17 cellular contexts compared by ENCODE assay signal in genomic region chr1:201769072-201769471, GRCh38. TPM values are rescaled to one million over a fixed set of nuclear protein-coding genes. Genes with fewer than 3 reads are reported as not detected.
A peak's percentile ranks its signal among the peaks of the same experiment; 100 is the strongest.
DNase-seq lines count a peak whose midpoint lies in the region; ATAC-seq and TF ChIP-seq lines count a peak whose summit lies in the region.
"Had no signal": no experiment of that assay in that cellular context is flagged by ENCODE, and none has a peak within 500 bp of the region (broad histone marks: within the 10 kb centered on the region; RNA-seq: fewer than 3 reads in every experiment).

No MANE protein-coding gene starts in this region.

- intact Hi-C loops in Right ventricle myocardium inferior (cut with DNase I): no loop called here
- intact Hi-C loops in cardiac septum (cut with DNase I): no loop called here
- intact Hi-C loops in dorsolateral prefrontal cortex (cut with DNase I): no loop called here
- intact Hi-C loops in tibial artery (cut with DNase I; ENCODE audit: low total_unique reads): no loop called here

- TF ChIP-seq CTCF in dorsolateral prefrontal cortex (IDR thresholded peaks at IDR 0.05 in 54 of 56, conservative IDR thresholded peaks at IDR 0.05 in 2 of 56; ENCODE audit: low read depth in 1 of 56, partially characterized antibody in 56 of 56) (no peak), tibial artery (IDR thresholded peaks at IDR 0.05) (no peak), GM23338 (conservative IDR thresholded peaks at IDR 0.05; ENCODE audit: low read depth in 2 of 2) (no peak)

- no peak overlapping the region for H2AFZ ChIP-seq in GM23338

- H3K4me3 ChIP-seq in dorsolateral prefrontal cortex (peak overlapping the region in 1 of 59 donors; percentile 16), tibial artery (no peak overlapping the region), GM23338 (no peak overlapping the region)

- peak; percentile 45 for ATAC-seq in Right ventricle myocardium inferior
- ATAC-seq in GM23338: no peak
- ATAC-seq: HCT116 had no signal

- peaks cover 14% of the 10 kb centered on the region; the same call in 1 of the 2 replicates for H3K79me2 ChIP-seq in GM23338 (replicated peaks; ENCODE audit: insufficient read depth)

- no peaks in the 10 kb centered on the region for H3K27me3 Mint-ChIP-seq in GM23338 (ENCODE audit: insufficient read depth, low read depth, poor library complexity)

- no peaks in the 10 kb centered on the region for H4K20me1 ChIP-seq in GM23338 (replicated peaks; ENCODE audit: insufficient read depth)

- peaks cover 25% of the 10 kb centered on the region; the same call in 2 of the 3 replicates for H3K36me3 Mint-ChIP-seq in GM23338 (ENCODE audit: low read depth)
- H3K36me3 Mint-ChIP-seq: CD4-positive, CD25-positive, alpha-beta regulatory T cell had no signal

- no peaks in the 10 kb centered on the region for H3K27me3 ChIP-seq in dorsolateral prefrontal cortex
- H3K27me3 ChIP-seq in layer of hippocampus (ENCODE audit: control insufficient read depth, insufficient read depth, low read length): no peaks in the 10 kb centered on the region
- no peaks in the 10 kb centered on the region for H3K27me3 ChIP-seq in tibial artery
- H3K27me3 ChIP-seq in GM23338 (ENCODE audit: insufficient read depth): no peaks in the 10 kb centered on the region

- H3K9me2 ChIP-seq in GM23338 (ENCODE audit: insufficient read depth): no peaks in the 10 kb centered on the region

- peaks cover 0 to 14% (median 0%) of the 10 kb centered on the region in 3 donors for H3K9me3 ChIP-seq in tibial artery

- no peak overlapping the region for H3K27ac Mint-ChIP-seq in GM23338
- H3K27ac Mint-ChIP-seq: CD4-positive, CD25-positive, alpha-beta regulatory T cell had no signal

- no peaks in the 10 kb centered on the region for H3K36me3 ChIP-seq in tibial artery
- no peaks in the 10 kb centered on the region; the same call in 1 of the 2 replicates for H3K36me3 ChIP-seq in GM23338 (ENCODE audit: insufficient read depth)

- DNase-seq in Right ventricle myocardium inferior (ENCODE audit: missing footprints) (no peak), cardiac septum (ENCODE audit: low spot score) (no peak), dorsolateral prefrontal cortex (no peak), tibial artery (no peak), C1 segment of cervical spinal cord (lab: John Stamatoyannopoulos, UW) (no peak), SKM-1 (lab: John Stamatoyannopoulos, UW; ENCODE audit: unreplicated experiment) (no peak), GM23338 (ENCODE audit: low spot score) (no peak)
- DNase-seq: CD4-positive, CD25-positive, alpha-beta regulatory T cell; DMS79 treated with DMSO at 0.1 percent for 48 hours; KBM-7; NCI-H1092; NCI-H1694; NCI-H446; NCI-H748 treated with DMSO at 0.1 percent for 48 hours; SHP77 had no signal

- peaks cover 23% of the 10 kb centered on the region for H3K9me3 Mint-ChIP-seq in GM23338

- no peaks in the 10 kb centered on the region for H3F3A ChIP-seq in GM23338 (replicated peaks; ENCODE audit: low read depth)

- H3K27ac ChIP-seq in dorsolateral prefrontal cortex (peak overlapping the region in 55 of 59 donors; percentile 59 to 100 (median 96)), layer of hippocampus (ENCODE audit: low read depth, low read length) (peak overlapping the region; percentile 95), tibial artery (peak overlapping the region; percentile 41 to 51), GM23338 (ENCODE audit: low read depth) (no peak overlapping the region)

- H3K4me3 Mint-ChIP-seq in GM23338: no peak overlapping the region
- H3K4me3 Mint-ChIP-seq: CD4-positive, CD25-positive, alpha-beta regulatory T cell had no signal

- H3K4me1 ChIP-seq in tibial artery (peaks cover 0 to 56% (median 16%) of the 10 kb centered on the region in 4 donors), GM23338 (ENCODE audit: insufficient read depth) (no peaks in the 10 kb centered on the region)

- H3K4me1 Mint-ChIP-seq in GM23338: no peaks in the 10 kb centered on the region
- H3K4me1 Mint-ChIP-seq: CD4-positive, CD25-positive, alpha-beta regulatory T cell had no signal

- H3K4me2 ChIP-seq in GM23338: no peak overlapping the region

TF ChIP-seq in GM23338, 12 proteins besides CTCF, POLR2A, EP300 and RAD21 (continues in another document):
- TF ChIP-seq EZH2 (IDR thresholded peaks at IDR 0.05; ENCODE audit: low read depth, unreplicated experiment) (no peak), EZH2phosphoT487 (IDR thresholded peaks at IDR 0.05; ENCODE audit: unreplicated experiment) (no peak), ZNF331 (CRISPR knock-in tag; IDR thresholded peaks at IDR 0.05; ENCODE audit: low read depth) (no peak), ETS1 (IDR thresholded peaks at IDR 0.05) (no peak), ZNF114 (CRISPR knock-in tag; IDR thresholded peaks at IDR 0.05) (no peak), POLR2AphosphoS5 (IDR thresholded peaks at IDR 0.05; ENCODE audit: low read depth) (no peak), CREB1 (CRISPR knock-in tag; IDR thresholded peaks at IDR 0.05; ENCODE audit: low read depth) (no peak), REST (IDR thresholded peaks at IDR 0.05; ENCODE audit: unreplicated experiment) (no peak), JUNB (IDR thresholded peaks at IDR 0.05; ENCODE audit: unreplicated experiment) (no peak), NANOG (IDR thresholded peaks at IDR 0.05; ENCODE audit: borderline replicate concordance) (no peak), STAT1 (IDR thresholded peaks at IDR 0.05; ENCODE audit: unreplicated experiment) (no peak)

RNA-seq across cellular contexts. Expression of gene IPO9, which starts 59.9 kb away (rescaled TPM):
- total RNA-seq in Right ventricle myocardium inferior (22.6 TPM), cardiac septum (24.7 TPM), dorsolateral prefrontal cortex (10 to 100 TPM; 39.9 to 70.3 (median 56.0) TPM)
- 41.1 and 47.6 TPM in 2 replicates for total RNA-seq in GM23338 (2014; rRNA removed; shearing (Covaris generic))
- 70.8 and 87.4 TPM in 2 replicates for polyA plus RNA-seq in GM23338 (2016; fragmentation: Nextera tagmentation; extraction: Ambion mirVana)
